In the genomic region with DNA sequence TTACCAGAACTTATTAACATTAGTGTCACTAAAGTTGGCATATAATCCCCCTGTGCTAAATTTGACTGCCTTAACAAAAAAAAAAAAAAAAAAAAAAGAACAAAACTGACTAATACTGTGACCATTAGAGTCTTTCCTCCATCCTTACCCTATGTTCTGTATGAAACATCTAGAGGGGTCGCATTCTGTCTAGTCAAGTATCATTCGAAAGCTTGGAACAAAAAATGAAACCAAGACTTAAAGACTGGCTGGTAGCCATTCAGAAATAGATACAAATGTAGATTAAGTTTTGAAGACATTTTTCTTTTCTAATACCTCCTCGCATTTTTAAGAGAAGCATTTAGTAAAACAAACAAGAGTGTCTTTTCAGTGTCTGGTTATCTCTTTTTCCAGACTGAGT, we compare ENCODE assay signal across 3 cellular contexts.
TF ChIP-seq lines count a peak whose summit lies in the region.

No MANE protein-coding gene starts in this region.

TF ChIP-seq in liver, 16 proteins besides CTCF, POLR2A, EP300 and RAD21 (continued from another document):
- TF ChIP-seq SP1 (IDR thresholded peaks at IDR 0.05) (no peak), NR2F2 (IDR thresholded peaks at IDR 0.05) (no peak)
- TF ChIP-seq, protein P1, sequence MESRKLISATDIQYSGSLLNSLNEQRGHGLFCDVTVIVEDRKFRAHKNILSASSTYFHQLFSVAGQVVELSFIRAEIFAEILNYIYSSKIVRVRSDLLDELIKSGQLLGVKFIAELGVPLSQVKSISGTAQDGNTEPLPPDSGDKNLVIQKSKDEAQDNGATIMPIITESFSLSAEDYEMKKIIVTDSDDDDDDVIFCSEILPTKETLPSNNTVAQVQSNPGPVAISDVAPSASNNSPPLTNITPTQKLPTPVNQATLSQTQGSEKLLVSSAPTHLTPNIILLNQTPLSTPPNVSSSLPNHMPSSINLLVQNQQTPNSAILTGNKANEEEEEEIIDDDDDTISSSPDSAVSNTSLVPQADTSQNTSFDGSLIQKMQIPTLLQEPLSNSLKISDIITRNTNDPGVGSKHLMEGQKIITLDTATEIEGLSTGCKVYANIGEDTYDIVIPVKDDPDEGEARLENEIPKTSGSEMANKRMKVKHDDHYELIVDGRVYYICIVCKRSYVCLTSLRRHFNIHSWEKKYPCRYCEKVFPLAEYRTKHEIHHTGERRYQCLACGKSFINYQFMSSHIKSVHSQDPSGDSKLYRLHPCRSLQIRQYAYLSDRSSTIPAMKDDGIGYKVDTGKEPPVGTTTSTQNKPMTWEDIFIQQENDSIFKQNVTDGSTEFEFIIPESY (IDR thresholded peaks at IDR 0.05): no peak
TF ChIP-seq in liver: peak in this region for 0.

TF ChIP-seq in HepG2, 621 proteins besides CTCF, POLR2A, EP300 and RAD21:
- TF ChIP-seq ZFP36 (IDR thresholded peaks at IDR 0.05; ENCODE audit: borderline replicate concordance, low read depth, low read length, partially characterized antibody) (no peak), ZFYVE20 (CRISPR knock-in tag; IDR thresholded peaks at IDR 0.05; ENCODE audit: borderline replicate concordance, low read depth) (no peak), ZNF792 (CRISPR knock-in tag; IDR thresholded peaks at IDR 0.05) (no peak), MYC (CRISPR knock-in tag; IDR thresholded peaks at IDR 0.05; ENCODE audit: borderline replicate concordance) (no peak), ZNF781 (CRISPR knock-in tag; IDR thresholded peaks at IDR 0.05; ENCODE audit: borderline replicate concordance, not compliant biosample characterization) (no peak), ZNF430 (CRISPR knock-in tag; IDR thresholded peaks at IDR 0.05) (no peak), CREM (IDR thresholded peaks at IDR 0.05) (no peak), CREM (CRISPR knock-in tag; IDR thresholded peaks at IDR 0.05) (no peak), ZFAT (CRISPR knock-in tag; conservative IDR thresholded peaks at IDR 0.05) (no peak), SNRNP70 (IDR thresholded peaks at IDR 0.05; ENCODE audit: low read depth, low read length) (no peak), TBP (CRISPR knock-in tag; IDR thresholded peaks at IDR 0.05) (no peak), YEATS4 (CRISPR knock-in tag; IDR thresholded peaks at IDR 0.05; ENCODE audit: borderline replicate concordance) (no peak), PRMT3 (CRISPR knock-in tag; IDR thresholded peaks at IDR 0.05; ENCODE audit: borderline replicate concordance, low read depth) (no peak), ZNF766 (CRISPR knock-in tag; IDR thresholded peaks at IDR 0.05; ENCODE audit: borderline replicate concordance) (no peak)
- TF ChIP-seq, protein P2, sequence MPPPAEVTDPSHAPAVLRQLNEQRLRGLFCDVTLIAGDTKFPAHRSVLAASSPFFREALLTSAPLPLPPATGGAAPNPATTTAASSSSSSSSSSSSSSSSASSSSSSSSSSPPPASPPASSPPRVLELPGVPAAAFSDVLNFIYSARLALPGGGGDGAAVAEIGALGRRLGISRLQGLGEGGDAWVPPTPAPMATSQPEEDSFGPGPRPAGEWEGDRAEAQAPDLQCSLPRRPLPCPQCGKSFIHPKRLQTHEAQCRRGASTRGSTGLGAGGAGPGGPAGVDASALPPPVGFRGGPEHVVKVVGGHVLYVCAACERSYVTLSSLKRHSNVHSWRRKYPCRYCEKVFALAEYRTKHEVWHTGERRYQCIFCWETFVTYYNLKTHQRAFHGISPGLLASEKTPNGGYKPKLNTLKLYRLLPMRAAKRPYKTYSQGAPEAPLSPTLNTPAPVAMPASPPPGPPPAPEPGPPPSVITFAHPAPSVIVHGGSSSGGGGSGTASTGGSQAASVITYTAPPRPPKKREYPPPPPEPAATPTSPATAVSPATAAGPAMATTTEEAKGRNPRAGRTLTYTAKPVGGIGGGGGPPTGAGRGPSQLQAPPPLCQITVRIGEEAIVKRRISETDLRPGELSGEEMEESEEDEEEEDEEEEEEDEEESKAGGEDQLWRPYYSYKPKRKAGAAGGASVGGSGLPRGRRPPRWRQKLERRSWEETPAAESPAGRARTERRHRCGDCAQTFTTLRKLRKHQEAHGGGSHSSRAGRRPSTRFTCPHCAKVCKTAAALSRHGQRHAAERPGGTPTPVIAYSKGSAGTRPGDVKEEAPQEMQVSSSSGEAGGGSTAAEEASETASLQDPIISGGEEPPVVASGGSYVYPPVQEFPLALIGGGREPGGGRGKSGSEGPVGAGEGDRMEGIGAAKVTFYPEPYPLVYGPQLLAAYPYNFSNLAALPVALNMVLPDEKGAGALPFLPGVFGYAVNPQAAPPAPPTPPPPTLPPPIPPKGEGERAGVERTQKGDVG (CRISPR knock-in tag; IDR thresholded peaks at IDR 0.05; ENCODE audit: borderline replicate concordance): no peak
- TF ChIP-seq, protein P3, sequence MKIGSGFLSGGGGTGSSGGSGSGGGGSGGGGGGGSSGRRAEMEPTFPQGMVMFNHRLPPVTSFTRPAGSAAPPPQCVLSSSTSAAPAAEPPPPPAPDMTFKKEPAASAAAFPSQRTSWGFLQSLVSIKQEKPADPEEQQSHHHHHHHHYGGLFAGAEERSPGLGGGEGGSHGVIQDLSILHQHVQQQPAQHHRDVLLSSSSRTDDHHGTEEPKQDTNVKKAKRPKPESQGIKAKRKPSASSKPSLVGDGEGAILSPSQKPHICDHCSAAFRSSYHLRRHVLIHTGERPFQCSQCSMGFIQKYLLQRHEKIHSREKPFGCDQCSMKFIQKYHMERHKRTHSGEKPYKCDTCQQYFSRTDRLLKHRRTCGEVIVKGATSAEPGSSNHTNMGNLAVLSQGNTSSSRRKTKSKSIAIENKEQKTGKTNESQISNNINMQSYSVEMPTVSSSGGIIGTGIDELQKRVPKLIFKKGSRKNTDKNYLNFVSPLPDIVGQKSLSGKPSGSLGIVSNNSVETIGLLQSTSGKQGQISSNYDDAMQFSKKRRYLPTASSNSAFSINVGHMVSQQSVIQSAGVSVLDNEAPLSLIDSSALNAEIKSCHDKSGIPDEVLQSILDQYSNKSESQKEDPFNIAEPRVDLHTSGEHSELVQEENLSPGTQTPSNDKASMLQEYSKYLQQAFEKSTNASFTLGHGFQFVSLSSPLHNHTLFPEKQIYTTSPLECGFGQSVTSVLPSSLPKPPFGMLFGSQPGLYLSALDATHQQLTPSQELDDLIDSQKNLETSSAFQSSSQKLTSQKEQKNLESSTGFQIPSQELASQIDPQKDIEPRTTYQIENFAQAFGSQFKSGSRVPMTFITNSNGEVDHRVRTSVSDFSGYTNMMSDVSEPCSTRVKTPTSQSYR (CRISPR knock-in tag; IDR thresholded peaks at IDR 0.05; ENCODE audit: borderline replicate concordance): no peak
- TF ChIP-seq, protein P4, sequence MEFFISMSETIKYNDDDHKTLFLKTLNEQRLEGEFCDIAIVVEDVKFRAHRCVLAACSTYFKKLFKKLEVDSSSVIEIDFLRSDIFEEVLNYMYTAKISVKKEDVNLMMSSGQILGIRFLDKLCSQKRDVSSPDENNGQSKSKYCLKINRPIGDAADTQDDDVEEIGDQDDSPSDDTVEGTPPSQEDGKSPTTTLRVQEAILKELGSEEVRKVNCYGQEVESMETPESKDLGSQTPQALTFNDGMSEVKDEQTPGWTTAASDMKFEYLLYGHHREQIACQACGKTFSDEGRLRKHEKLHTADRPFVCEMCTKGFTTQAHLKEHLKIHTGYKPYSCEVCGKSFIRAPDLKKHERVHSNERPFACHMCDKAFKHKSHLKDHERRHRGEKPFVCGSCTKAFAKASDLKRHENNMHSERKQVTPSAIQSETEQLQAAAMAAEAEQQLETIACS (CRISPR knock-in tag; IDR thresholded peaks at IDR 0.05): no peak
- TF ChIP-seq, protein P5, sequence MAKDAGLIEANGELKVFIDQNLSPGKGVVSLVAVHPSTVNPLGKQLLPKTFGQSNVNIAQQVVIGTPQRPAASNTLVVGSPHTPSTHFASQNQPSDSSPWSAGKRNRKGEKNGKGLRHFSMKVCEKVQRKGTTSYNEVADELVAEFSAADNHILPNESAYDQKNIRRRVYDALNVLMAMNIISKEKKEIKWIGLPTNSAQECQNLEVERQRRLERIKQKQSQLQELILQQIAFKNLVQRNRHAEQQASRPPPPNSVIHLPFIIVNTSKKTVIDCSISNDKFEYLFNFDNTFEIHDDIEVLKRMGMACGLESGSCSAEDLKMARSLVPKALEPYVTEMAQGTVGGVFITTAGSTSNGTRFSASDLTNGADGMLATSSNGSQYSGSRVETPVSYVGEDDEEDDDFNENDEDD (CRISPR knock-in tag; IDR thresholded peaks at IDR 0.05; ENCODE audit: borderline replicate concordance): no peak
TF ChIP-seq in HepG2: peak in this region for 0.

TF ChIP-seq in GM12878, 131 proteins besides CTCF, POLR2A, EP300 and RAD21 (continued from another document):
- no peak for TF ChIP-seq MYB (IDR thresholded peaks at IDR 0.05; ENCODE audit: borderline replicate concordance, low read depth, low read length)
- TF ChIP-seq, protein P6, sequence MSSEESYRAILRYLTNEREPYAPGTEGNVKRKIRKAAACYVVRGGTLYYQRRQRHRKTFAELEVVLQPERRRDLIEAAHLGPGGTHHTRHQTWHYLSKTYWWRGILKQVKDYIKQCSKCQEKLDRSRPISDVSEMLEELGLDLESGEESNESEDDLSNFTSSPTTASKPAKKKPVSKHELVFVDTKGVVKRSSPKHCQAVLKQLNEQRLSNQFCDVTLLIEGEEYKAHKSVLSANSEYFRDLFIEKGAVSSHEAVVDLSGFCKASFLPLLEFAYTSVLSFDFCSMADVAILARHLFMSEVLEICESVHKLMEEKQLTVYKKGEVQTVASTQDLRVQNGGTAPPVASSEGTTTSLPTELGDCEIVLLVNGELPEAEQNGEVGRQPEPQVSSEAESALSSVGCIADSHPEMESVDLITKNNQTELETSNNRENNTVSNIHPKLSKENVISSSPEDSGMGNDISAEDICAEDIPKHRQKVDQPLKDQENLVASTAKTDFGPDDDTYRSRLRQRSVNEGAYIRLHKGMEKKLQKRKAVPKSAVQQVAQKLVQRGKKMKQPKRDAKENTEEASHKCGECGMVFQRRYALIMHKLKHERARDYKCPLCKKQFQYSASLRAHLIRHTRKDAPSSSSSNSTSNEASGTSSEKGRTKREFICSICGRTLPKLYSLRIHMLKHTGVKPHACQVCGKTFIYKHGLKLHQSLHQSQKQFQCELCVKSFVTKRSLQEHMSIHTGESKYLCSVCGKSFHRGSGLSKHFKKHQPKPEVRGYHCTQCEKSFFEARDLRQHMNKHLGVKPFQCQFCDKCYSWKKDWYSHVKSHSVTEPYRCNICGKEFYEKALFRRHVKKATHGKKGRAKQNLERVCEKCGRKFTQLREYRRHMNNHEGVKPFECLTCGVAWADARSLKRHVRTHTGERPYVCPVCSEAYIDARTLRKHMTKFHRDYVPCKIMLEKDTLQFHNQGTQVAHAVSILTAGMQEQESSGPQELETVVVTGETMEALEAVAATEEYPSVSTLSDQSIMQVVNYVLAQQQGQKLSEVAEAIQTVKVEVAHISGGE (CRISPR knock-in tag; IDR thresholded peaks at IDR 0.05): no peak
- TF ChIP-seq, protein P7, sequence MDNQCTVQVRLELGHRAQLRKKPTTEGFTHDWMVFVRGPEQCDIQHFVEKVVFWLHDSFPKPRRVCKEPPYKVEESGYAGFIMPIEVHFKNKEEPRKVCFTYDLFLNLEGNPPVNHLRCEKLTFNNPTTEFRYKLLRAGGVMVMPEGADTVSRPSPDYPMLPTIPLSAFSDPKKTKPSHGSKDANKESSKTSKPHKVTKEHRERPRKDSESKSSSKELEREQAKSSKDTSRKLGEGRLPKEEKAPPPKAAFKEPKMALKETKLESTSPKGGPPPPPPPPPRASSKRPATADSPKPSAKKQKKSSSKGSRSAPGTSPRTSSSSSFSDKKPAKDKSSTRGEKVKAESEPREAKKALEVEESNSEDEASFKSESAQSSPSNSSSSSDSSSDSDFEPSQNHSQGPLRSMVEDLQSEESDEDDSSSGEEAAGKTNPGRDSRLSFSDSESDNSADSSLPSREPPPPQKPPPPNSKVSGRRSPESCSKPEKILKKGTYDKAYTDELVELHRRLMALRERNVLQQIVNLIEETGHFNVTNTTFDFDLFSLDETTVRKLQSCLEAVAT (IDR thresholded peaks at IDR 0.05): no peak
- TF ChIP-seq SIN3A (IDR thresholded peaks at IDR 0.05; ENCODE audit: low read depth, low read length): no peak
- no peak for TF ChIP-seq ATF7 (IDR thresholded peaks at IDR 0.05; ENCODE audit: low read depth)
- no peak for TF ChIP-seq SMAD5 (IDR thresholded peaks at IDR 0.05; ENCODE audit: low read depth)
- no peak for TF ChIP-seq ZNF207 (IDR thresholded peaks at IDR 0.05; ENCODE audit: borderline replicate concordance)
- TF ChIP-seq, protein P8, sequence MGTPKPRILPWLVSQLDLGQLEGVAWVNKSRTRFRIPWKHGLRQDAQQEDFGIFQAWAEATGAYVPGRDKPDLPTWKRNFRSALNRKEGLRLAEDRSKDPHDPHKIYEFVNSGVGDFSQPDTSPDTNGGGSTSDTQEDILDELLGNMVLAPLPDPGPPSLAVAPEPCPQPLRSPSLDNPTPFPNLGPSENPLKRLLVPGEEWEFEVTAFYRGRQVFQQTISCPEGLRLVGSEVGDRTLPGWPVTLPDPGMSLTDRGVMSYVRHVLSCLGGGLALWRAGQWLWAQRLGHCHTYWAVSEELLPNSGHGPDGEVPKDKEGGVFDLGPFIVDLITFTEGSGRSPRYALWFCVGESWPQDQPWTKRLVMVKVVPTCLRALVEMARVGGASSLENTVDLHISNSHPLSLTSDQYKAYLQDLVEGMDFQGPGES (IDR thresholded peaks at IDR 0.05): no peak
- no peak for TF ChIP-seq ZBED1 (IDR thresholded peaks at IDR 0.05; ENCODE audit: borderline replicate concordance)
- no peak for TF ChIP-seq PAX8 (IDR thresholded peaks at IDR 0.05)
- TF ChIP-seq, protein P9, sequence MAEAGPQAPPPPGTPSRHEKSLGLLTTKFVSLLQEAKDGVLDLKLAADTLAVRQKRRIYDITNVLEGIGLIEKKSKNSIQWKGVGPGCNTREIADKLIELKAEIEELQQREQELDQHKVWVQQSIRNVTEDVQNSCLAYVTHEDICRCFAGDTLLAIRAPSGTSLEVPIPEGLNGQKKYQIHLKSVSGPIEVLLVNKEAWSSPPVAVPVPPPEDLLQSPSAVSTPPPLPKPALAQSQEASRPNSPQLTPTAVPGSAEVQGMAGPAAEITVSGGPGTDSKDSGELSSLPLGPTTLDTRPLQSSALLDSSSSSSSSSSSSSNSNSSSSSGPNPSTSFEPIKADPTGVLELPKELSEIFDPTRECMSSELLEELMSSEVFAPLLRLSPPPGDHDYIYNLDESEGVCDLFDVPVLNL (IDR thresholded peaks at IDR 0.05; ENCODE audit: low read depth, low read length): no peak
- TF ChIP-seq PAX5 (IDR thresholded peaks at IDR 0.05; ENCODE audit: borderline replicate concordance, low read depth, low read length): no peak
- TF ChIP-seq RFX5 (IDR thresholded peaks at IDR 0.05; ENCODE audit: low read depth, low read length): no peak
- TF ChIP-seq NR2F1 (conservative IDR thresholded peaks at IDR 0.05): no peak
- no peak for TF ChIP-seq IKZF2 (IDR thresholded peaks at IDR 0.05)
